In the genomic region with DNA sequence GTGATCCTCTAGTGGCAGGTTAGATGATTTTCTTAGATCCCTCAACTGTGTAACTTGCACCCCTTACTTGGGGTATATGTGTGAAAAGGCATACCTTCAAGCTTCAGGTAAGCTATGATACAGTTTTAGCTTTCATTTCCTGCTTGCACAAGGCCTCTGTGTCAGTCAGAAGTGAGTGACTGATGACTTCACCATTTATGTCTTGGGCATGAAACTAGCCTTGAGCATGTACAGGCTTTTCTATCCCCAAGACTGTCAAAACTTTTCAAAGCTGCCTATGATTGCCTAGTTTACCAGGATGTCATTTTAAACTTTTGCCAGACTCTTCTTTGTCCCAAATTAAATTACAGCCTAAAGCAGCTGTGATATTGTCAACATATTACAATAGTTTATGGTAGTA, we compare ENCODE assay signal across 26 cellular contexts.
DNase-seq lines count a peak whose midpoint lies in the region; ATAC-seq, FAIRE-seq and TF ChIP-seq lines count a peak whose summit lies in the region.
"Had no signal": no experiment of that assay in that cellular context is flagged by ENCODE, and none has a peak within 500 bp of the region (broad histone marks: within the 10 kb centered on the region; RNA-seq: fewer than 3 reads in every experiment).

No MANE protein-coding gene starts in this region.

- CTCF ChIA-PET in K562 (lab: Yijun Ruan, JAX; ENCODE audit: low intra/inter-chr PET ratio): no interaction called here

- DNase-seq in GM23338 (ENCODE audit: low spot score) (no peak), MM.1S (peak; percentile 33), K562 (ENCODE audit: extremely low read depth in 1 of 4, low spot score in 3 of 4) (no peak), kidney tubule cell (ENCODE audit: low spot score) (peak; percentile 31), vagina (ENCODE audit: extremely low spot score in 2 of 2) (no peak), endothelial cell (ENCODE audit: low spot score) (no peak)
- DNase-seq: Caco-2; CD8-positive, alpha-beta T cell; DMS79 treated with DMSO at 0.1 percent for 48 hours; GF-D8; NCI-H1092; NCI-H1417 treated with DMSO at 0.1 percent for 48 hours; NCI-H1694 treated with DMSO at 0.1 percent for 48 hours; NCI-H2081; NCI-H446; NCI-H524 treated with DMSO at 0.1 percent for 48 hours; NCI-H82; RPMI8226; SHP77 had no signal

- TF ChIP-seq POLR2A in K562 (conservative IDR thresholded peaks at IDR 0.05) (no peak), vagina (IDR thresholded peaks at IDR 0.05) (no peak)

- H2AFZ ChIP-seq in GM23338 (peak overlapping the region; percentile 72), MM.1S (ENCODE audit: low read length) (0 out of 2 replicates have a peak overlapping the region, but pooled peaks have one; percentile 23), K562 (ENCODE audit: low read depth, low read length) (peak overlapping the region; percentile 40; the same call in 1 of the 2 replicates)

- no peak for ATAC-seq in GM23338
- peak; percentile 38; the same call in 2 of the 3 replicates for ATAC-seq in K562
- ATAC-seq in HG02840 (IDR thresholded peaks at IDR 0.05; ENCODE audit: low FRiP score, unreplicated experiment): no peak
- ATAC-seq: CD8-positive, alpha-beta T cell; HCT116; HepG2 had no signal

- H3K4me1 ChIP-seq in GM23338 (ENCODE audit: insufficient read depth): peaks cover 11% of the 10 kb centered on the region; the same call in 1 of the 2 replicates
- no peaks in the 10 kb centered on the region for H3K4me1 ChIP-seq in MM.1S (ENCODE audit: low read length)
- H3K4me1 ChIP-seq in K562 (replicated peaks in 1 of 2; ENCODE audit: control insufficient read depth in 2 of 2, insufficient read depth in 2 of 2, low read length in 2 of 2): no peaks in the 10 kb centered on the region
- no peaks in the 10 kb centered on the region for H3K4me1 ChIP-seq in vagina
- H3K4me1 ChIP-seq: Caco-2 had no signal

- POLR2A ChIA-PET in K562 (lab: Yijun Ruan, JAX): no interaction called here

- no peak for TF ChIP-seq RAD21 in K562 (CRISPR knock-in tag; conservative IDR thresholded peaks at IDR 0.05 in 1 of 2, IDR thresholded peaks at IDR 0.05 in 1 of 2)

- intact Hi-C loops in K562 (cut with micrococcal nuclease) (no loop called here), vagina (cut with DNase I) (no loop called here)

- no peaks in the 10 kb centered on the region for H4K20me1 ChIP-seq in GM23338 (replicated peaks; ENCODE audit: insufficient read depth)
- H4K20me1 ChIP-seq in MM.1S (ENCODE audit: insufficient read depth, low read length): no peaks in the 10 kb centered on the region
- no peaks in the 10 kb centered on the region for H4K20me1 ChIP-seq in K562 (replicated peaks; ENCODE audit: control insufficient read depth, insufficient read depth, low read length)

- H3K4me3 ChIP-seq in GM23338 (no peak overlapping the region), MM.1S (ENCODE audit: low read length) (no peak overlapping the region), K562 (no peak overlapping the region), vagina (no peak overlapping the region)

- H3F3A ChIP-seq in GM23338 (replicated peaks; ENCODE audit: low read depth): no peaks in the 10 kb centered on the region
- no peaks in the 10 kb centered on the region for H3F3A ChIP-seq in MM.1S (ENCODE audit: insufficient read depth, low read length)

- H3K27me3 Mint-ChIP-seq in GM23338 (ENCODE audit: insufficient read depth, low read depth, poor library complexity): no peaks in the 10 kb centered on the region
- H3K27me3 Mint-ChIP-seq in endothelial cell (ENCODE audit: unreplicated experiment): peaks cover 2% of the 10 kb centered on the region
- H3K27me3 Mint-ChIP-seq: B cell had no signal

- FAIRE-seq in K562 (lab: Jason Lieb, UNC): no peak
- FAIRE-seq: GM12891, HepG2 had no signal

- TF ChIP-seq CTCF in GM23338 (conservative IDR thresholded peaks at IDR 0.05; ENCODE audit: low read depth in 2 of 2) (no peak), MM.1S (IDR thresholded peaks at IDR 0.05; ENCODE audit: low read length) (no peak), K562 (IDR thresholded peaks at IDR 0.05 in 2 of 3, conservative IDR thresholded peaks at IDR 0.05 in 1 of 3; ENCODE audit: insufficient read depth in 2 of 3, low read depth in 1 of 3, low read length in 3 of 3) (no peak), vagina (IDR thresholded peaks at IDR 0.05) (no peak), endothelial cell (IDR thresholded peaks at IDR 0.05; ENCODE audit: unreplicated experiment) (no peak)

- H3K36me3 Mint-ChIP-seq in GM23338 (ENCODE audit: low read depth): peaks cover 3% of the 10 kb centered on the region; the same call in 1 of the 3 replicates
- H3K36me3 Mint-ChIP-seq in endothelial cell (ENCODE audit: low read depth, unreplicated experiment): no peaks in the 10 kb centered on the region
- H3K36me3 Mint-ChIP-seq: CD8-positive, alpha-beta T cell had no signal

- no peaks in the 10 kb centered on the region for H3K9me1 ChIP-seq in K562 (ENCODE audit: control insufficient read depth, insufficient read depth, low read length)

- H3K4me3 Mint-ChIP-seq in GM23338 (no peak overlapping the region), endothelial cell (ENCODE audit: unreplicated experiment) (no peak overlapping the region)
- H3K4me3 Mint-ChIP-seq: B cell; CD8-positive, alpha-beta T cell had no signal

- H3K36me3 ChIP-seq in GM23338 (ENCODE audit: insufficient read depth) (no peaks in the 10 kb centered on the region), MM.1S (replicated peaks; ENCODE audit: insufficient read depth, low read length) (no peaks in the 10 kb centered on the region), K562 (ENCODE audit: control insufficient read depth, insufficient read depth, low read length) (no peaks in the 10 kb centered on the region), vagina (no peaks in the 10 kb centered on the region)

- TF ChIP-seq EP300 in K562 (IDR thresholded peaks at IDR 0.05; ENCODE audit: low read length): no peak

- in situ Hi-C loops in K562 (cut with MboI): no loop called here

- H3K9ac ChIP-seq in MM.1S (ENCODE audit: low read length): no peak overlapping the region
- H3K9ac ChIP-seq in K562 (ENCODE audit: insufficient read depth in 1 of 2, low read depth in 2 of 2, low read length in 2 of 2): no peak overlapping the region

- H3K4me1 Mint-ChIP-seq in GM23338 (peaks cover 11% of the 10 kb centered on the region), endothelial cell (ENCODE audit: unreplicated experiment) (peaks cover 2% of the 10 kb centered on the region)
- H3K4me1 Mint-ChIP-seq: B cell had no signal

- BruUV-seq in K562 (replicated peaks; lab: Mats Ljungman, UMichigan): no TSS peak

- H3K27ac ChIP-seq in GM23338 (ENCODE audit: low read depth): no peak overlapping the region
- no peak overlapping the region for H3K27ac ChIP-seq in MM.1S (ENCODE audit: low read length)
- H3K27ac ChIP-seq in K562 (ENCODE audit: extremely low read depth, low read depth, low read length): no peak overlapping the region
- H3K27ac ChIP-seq in vagina: no peak overlapping the region
- H3K27ac ChIP-seq: C4-2B, HL-60 had no signal

- 0 out of 2 replicates have a peak overlapping the region, but pooled peaks have one; percentile 27 for H3K4me2 ChIP-seq in GM23338
- H3K4me2 ChIP-seq in MM.1S (ENCODE audit: low read depth, low read length): no peak overlapping the region
- H3K4me2 ChIP-seq in K562 (ENCODE audit: insufficient read depth, low read length): no peak overlapping the region

- H3K9me3 Mint-ChIP-seq in GM23338: no peaks in the 10 kb centered on the region; the same call in 2 of the 3 replicates
- no peaks in the 10 kb centered on the region for H3K9me3 Mint-ChIP-seq in endothelial cell (ENCODE audit: unreplicated experiment)

- H3K79me2 ChIP-seq in GM23338 (replicated peaks; ENCODE audit: insufficient read depth): no peaks in the 10 kb centered on the region
- H3K79me2 ChIP-seq in MM.1S (ENCODE audit: low read length): no peaks in the 10 kb centered on the region
- no peaks in the 10 kb centered on the region for H3K79me2 ChIP-seq in K562 (ENCODE audit: control insufficient read depth, insufficient read depth, low read length)

- H3K27ac Mint-ChIP-seq in GM23338 (no peak overlapping the region), endothelial cell (ENCODE audit: unreplicated experiment) (no peak overlapping the region)
- H3K27ac Mint-ChIP-seq: B cell; CD8-positive, alpha-beta T cell had no signal

- no peaks in the 10 kb centered on the region for H3K9me3 ChIP-seq in MM.1S (replicated peaks; ENCODE audit: insufficient read depth, low read length)
- no peaks in the 10 kb centered on the region for H3K9me3 ChIP-seq in K562 (replicated peaks; ENCODE audit: control insufficient read depth, insufficient read depth, low read depth, low read length)
- no peaks in the 10 kb centered on the region for H3K9me3 ChIP-seq in vagina
- H3K9me3 ChIP-seq: Caco-2 had no signal

- no peaks in the 10 kb centered on the region for H3K27me3 ChIP-seq in GM23338 (ENCODE audit: insufficient read depth)
- no peaks in the 10 kb centered on the region for H3K27me3 ChIP-seq in MM.1S (replicated peaks; ENCODE audit: insufficient read depth, low read length)
- H3K27me3 ChIP-seq in K562 (ENCODE audit: control insufficient read depth in 2 of 2, insufficient read depth in 2 of 2, low read length in 2 of 2): no peaks in the 10 kb centered on the region
- H3K27me3 ChIP-seq in vagina: no peaks in the 10 kb centered on the region

- H3K9me2 ChIP-seq in GM23338 (ENCODE audit: insufficient read depth): 0 out of 2 replicates have a peak, but pooled peaks cover 7% of the 10 kb centered on the region
- H3K9me2 ChIP-seq in MM.1S (replicated peaks; ENCODE audit: insufficient read depth, low read length): no peaks in the 10 kb centered on the region

TF ChIP-seq in GM23338, 12 proteins besides CTCF, POLR2A, EP300 and RAD21:
- TF ChIP-seq ZNF331 (CRISPR knock-in tag; IDR thresholded peaks at IDR 0.05; ENCODE audit: low read depth): no peak

TF ChIP-seq in K562, 482 proteins besides CTCF, POLR2A, EP300 and RAD21:
- TF ChIP-seq ZNF644 (tag; IDR thresholded peaks at IDR 0.05; ENCODE audit: low read depth): no peak
- TF ChIP-seq, protein P1, sequence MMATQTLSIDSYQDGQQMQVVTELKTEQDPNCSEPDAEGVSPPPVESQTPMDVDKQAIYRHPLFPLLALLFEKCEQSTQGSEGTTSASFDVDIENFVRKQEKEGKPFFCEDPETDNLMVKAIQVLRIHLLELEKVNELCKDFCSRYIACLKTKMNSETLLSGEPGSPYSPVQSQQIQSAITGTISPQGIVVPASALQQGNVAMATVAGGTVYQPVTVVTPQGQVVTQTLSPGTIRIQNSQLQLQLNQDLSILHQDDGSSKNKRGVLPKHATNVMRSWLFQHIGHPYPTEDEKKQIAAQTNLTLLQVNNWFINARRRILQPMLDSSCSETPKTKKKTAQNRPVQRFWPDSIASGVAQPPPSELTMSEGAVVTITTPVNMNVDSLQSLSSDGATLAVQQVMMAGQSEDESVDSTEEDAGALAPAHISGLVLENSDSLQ (IDR thresholded peaks at IDR 0.05): peak; percentile 76; the same call in 1 of the 2 replicates

Comparison
In these comparisons a context has a peak if more than half of its experiments do, and no peak if none do; other contexts are left out.
1. DNase-seq: peak in MM.1S (single experiment) and kidney tubule cell (single experiment); none in GM23338 (single experiment), K562 (0 of 4), vagina (0 of 2) and endothelial cell (single experiment).
2. Peak in every context shown above with its lines, with median percentiles within 50 percentile points of each other: H2AFZ ChIP-seq.